ENCODE assay signal across 7 cellular contexts in genomic region chr2:64831134-64831976, GRCh38.
DNase-seq lines count a peak whose midpoint lies in the region; TF ChIP-seq lines count a peak whose summit lies in the region.

No MANE protein-coding gene starts in this region.

- TF ChIP-seq CTCF in GM13976 (IDR thresholded peaks at IDR 0.05; ENCODE audit: borderline replicate concordance, control extremely low read depth, extremely low read depth, insufficient read depth, missing control alignments) (peak; percentile 70), MM.1S (IDR thresholded peaks at IDR 0.05; ENCODE audit: low read length) (peak; percentile 98)

- H3K4me1 ChIP-seq in MM.1S (ENCODE audit: low read length), result peaks cover 7% of the 10 kb centered on the region

- H3K4me2 ChIP-seq in MM.1S (ENCODE audit: low read depth, low read length), result peak overlapping the region; percentile 34; the same call in 1 of the 2 replicates

- H3K79me2 ChIP-seq in MM.1S (ENCODE audit: low read length), result no peaks in the 10 kb centered on the region

- DNase-seq in GM13976 (ENCODE audit: low spot score) (peak; percentile 84), HEK293T (ENCODE audit: extremely low spot score) (peak; percentile 80), MM.1S (peak; percentile 86), caudate nucleus (lab: John Stamatoyannopoulos, UW) (peak in 60 of 61 donors; percentile 1 to 82 (median 58)), kidney tubule cell (ENCODE audit: low spot score) (peak; percentile 100)
- DNase-seq in activated CD4-positive, CD25-positive, alpha-beta regulatory T cell (lab: John Stamatoyannopoulos, UW), result peak; percentile 54 to 77 (median 64)
- DNase-seq in stimulated activated CD4-positive, alpha-beta T cell treated with anti-CD3 and anti-CD28 coated beads, Interleukin-1b, Interleukin-23, amount 100 ng/mL, for 4 hours (ENCODE audit: low read depth in 2 of 2), result peak; percentile 79 to 83

- H3K4me3 ChIP-seq in MM.1S (ENCODE audit: low read length), result no peak overlapping the region

- H3K36me3 ChIP-seq in MM.1S (replicated peaks; ENCODE audit: insufficient read depth, low read length), result no peaks in the 10 kb centered on the region

- POLR2A ChIA-PET in HEK293T (lab: Yijun Ruan, JAX), result interaction anchor here (1.0 to 2.4 kb wide), 5 partner anchors 28 to 179 kb away, joined by 3 to 8 read pairs (median 4); partner anchors contain the start of gene SERTAD2

- H3K9me2 ChIP-seq in MM.1S (replicated peaks; ENCODE audit: insufficient read depth, low read length), result no peaks in the 10 kb centered on the region

- no peaks in the 10 kb centered on the region for H4K20me1 ChIP-seq in MM.1S (ENCODE audit: insufficient read depth, low read length)

- in situ Hi-C loops in GM13976 (cut with MboI; ENCODE audit: low sequenced_read_pairs, unreplicated experiment), result no loop called here

- no peaks in the 10 kb centered on the region for H3K27me3 ChIP-seq in MM.1S (replicated peaks; ENCODE audit: insufficient read depth, low read length)

- H3K27ac ChIP-seq in MM.1S (ENCODE audit: low read length), result no peak overlapping the region
- H3K27ac ChIP-seq in caudate nucleus (ENCODE audit: low read depth, low read length), result peak overlapping the region; percentile 79

- H3K9ac ChIP-seq in MM.1S (ENCODE audit: low read length), result no peak overlapping the region; the same call in 1 of the 2 replicates

- H3F3A ChIP-seq in MM.1S (ENCODE audit: insufficient read depth, low read length), result no peaks in the 10 kb centered on the region

- peak overlapping the region; percentile 57 for H2AFZ ChIP-seq in MM.1S (ENCODE audit: low read length)

- CTCF ChIA-PET in HEK293T (lab: Yijun Ruan, JAX), result interaction anchor here (0.5 to 1.6 kb wide), 9 partner anchors 9 to 179 kb away, joined by 3 to 5 read pairs (median 3); partner anchors contain the start of gene SERTAD2

- H3K9me3 ChIP-seq in MM.1S (replicated peaks; ENCODE audit: insufficient read depth, low read length), result no peaks in the 10 kb centered on the region

TF ChIP-seq in HEK293T, 16 proteins besides CTCF, POLR2A, EP300 and RAD21:
- peak; percentile 26; the same call in 1 of the 2 replicates for TF ChIP-seq L3MBTL2 (conservative IDR thresholded peaks at IDR 0.05)
- no peak for TF ChIP-seq SP1 (IDR thresholded peaks at IDR 0.05)
